ENCODE assay signal across 18 cellular contexts in genomic region chr2:178722296-178722695, GRCh38.
"Had no signal": no experiment of that assay in that cellular context is flagged by ENCODE, and none has a peak within 500 bp of the region (broad histone marks: within the 10 kb centered on the region; RNA-seq: fewer than 3 reads in every experiment).

No MANE protein-coding gene starts in this region.

- H3K36me3 ChIP-seq: gastroesophageal sphincter had no signal

- H3K36me3 Mint-ChIP-seq: mesothelial cell of epicardium had no signal

- DNase-seq: dermis blood vessel endothelial cell; dorsolateral prefrontal cortex; effector CD4-positive, alpha-beta T cell; effector memory CD4-positive, alpha-beta T cell; foreskin keratinocyte; heart left ventricle; hypothalamus; left cardiac atrium; left lung; left ventricle myocardium superior; lower lobe of right lung; mesenchymal stem cell; mucosa of descending colon had no signal

- H3K4me3 Mint-ChIP-seq: mesothelial cell of epicardium had no signal

- H2AFZ ChIP-seq: hepatocyte had no signal

- H3K4me3 ChIP-seq: coronary artery, dorsolateral prefrontal cortex, esophagus muscularis mucosa, gastroesophageal sphincter, heart left ventricle, hepatocyte, left lung, lower lobe of right lung, mucosa of descending colon had no signal

- H3K27me3 ChIP-seq: dorsolateral prefrontal cortex, esophagus muscularis mucosa, foreskin keratinocyte, gastroesophageal sphincter, heart left ventricle, hepatocyte, left lung had no signal

- ATAC-seq: foreskin keratinocyte, gastroesophageal sphincter, heart left ventricle, left cardiac atrium, left lung, left ventricle myocardium superior, lower lobe of right lung, mucosa of descending colon had no signal

- H3K4me1 ChIP-seq: esophagus muscularis mucosa, foreskin keratinocyte, gastroesophageal sphincter, left lung, lower lobe of right lung had no signal

- H3K27ac Mint-ChIP-seq: mesothelial cell of epicardium had no signal

- H3K9me3 ChIP-seq: heart left ventricle, left lung, lower lobe of right lung, mucosa of descending colon had no signal

- H3K27ac ChIP-seq: coronary artery, dorsolateral prefrontal cortex, esophagus muscularis mucosa, foreskin keratinocyte, gastroesophageal sphincter, hepatocyte, left lung, lower lobe of right lung had no signal

- H3K4me2 ChIP-seq: hepatocyte had no signal

- H3K79me2 ChIP-seq: hepatocyte had no signal
